Comparison of ENCODE assay signal across 11 cellular contexts in genomic region chr5:132074772-132075718, GRCh38. TPM values are rescaled to one million over a fixed set of nuclear protein-coding genes. Genes with fewer than 3 reads are reported as not detected.
DNase-seq lines count a peak whose midpoint lies in the region; ATAC-seq and TF ChIP-seq lines count a peak whose summit lies in the region.
"Had no signal": no experiment of that assay in that cellular context is flagged by ENCODE, and none has a peak within 500 bp of the region (broad histone marks: within the 10 kb centered on the region; RNA-seq: fewer than 3 reads in every experiment).

No MANE protein-coding gene starts in this region.

- H3K4me3 ChIP-seq in RWPE2 (ENCODE audit: severe bottlenecking), result no peak overlapping the region
- H3K4me3 ChIP-seq in epithelial cell of esophagus (ENCODE audit: low read length), result no peak overlapping the region
- H3K4me3 ChIP-seq in upper lobe of right lung, result peak overlapping the region; percentile 33
- H3K4me3 ChIP-seq: gastrocnemius medialis had no signal

- peak overlapping the region; percentile 85 for H3K27ac ChIP-seq in RWPE2 (ENCODE audit: poor library complexity, severe bottlenecking)
- peak overlapping the region; percentile 76 for H3K27ac ChIP-seq in upper lobe of right lung
- H3K27ac ChIP-seq: gastrocnemius medialis had no signal

- intact Hi-C loops in upper lobe of right lung (cut with DNase I) (no loop called here), sciatic nerve (cut with DNase I) (no loop called here), left ventricle myocardium superior (cut with micrococcal nuclease) (no loop called here)

- ATAC-seq in RWPE2 (ENCODE audit: low read depth) (no peak; the same call in 2 of the 3 replicates), upper lobe of right lung (peak; percentile 75), sciatic nerve (no peak), left ventricle myocardium superior (no peak)
- ATAC-seq: gastrocnemius medialis had no signal

- H3K27me3 ChIP-seq in RWPE2 (ENCODE audit: insufficient read depth, poor library complexity, severe bottlenecking) (no peaks in the 10 kb centered on the region), upper lobe of right lung (no peaks in the 10 kb centered on the region)
- H3K27me3 ChIP-seq: gastrocnemius medialis had no signal

- H3K4me1 ChIP-seq in RWPE2 (ENCODE audit: insufficient read depth, poor library complexity, severe bottlenecking) (peaks cover 31% of the 10 kb centered on the region), upper lobe of right lung (no peaks in the 10 kb centered on the region)
- H3K4me1 ChIP-seq: gastrocnemius medialis had no signal

- TF ChIP-seq CTCF in RWPE2 (IDR thresholded peaks at IDR 0.05; ENCODE audit: poor library complexity, severe bottlenecking) (no peak), epithelial cell of esophagus (IDR thresholded peaks at IDR 0.05; ENCODE audit: insufficient read depth, low read depth, low read length, missing control alignments) (no peak), upper lobe of right lung (IDR thresholded peaks at IDR 0.05) (no peak)

- H3K9me3 ChIP-seq in RWPE2 (ENCODE audit: severe bottlenecking), result no peaks in the 10 kb centered on the region
- no peaks in the 10 kb centered on the region for H3K9me3 ChIP-seq in upper lobe of right lung
- H3K9me3 ChIP-seq: gastrocnemius medialis had no signal

- H3K36me3 ChIP-seq in RWPE2 (ENCODE audit: low read depth) (no peaks in the 10 kb centered on the region), upper lobe of right lung (no peaks in the 10 kb centered on the region)
- H3K36me3 ChIP-seq: gastrocnemius medialis had no signal

- DNase-seq in stimulated activated CD4-positive, alpha-beta T cell treated with anti-CD3 and anti-CD28 coated beads, Interleukin-15, amount 100 ng/mL, for 24 hours, result peak; percentile 68
- no peak for DNase-seq in stimulated activated CD4-positive, alpha-beta T cell treated with anti-CD3 and anti-CD28 coated beads, Interleukin-4, amount 100 ng/mL, for 1 hour
- DNase-seq in RWPE2 (ENCODE audit: low spot score) (no peak), epithelial cell of esophagus (ENCODE audit: low read depth) (peak; percentile 19), upper lobe of right lung (peak; percentile 93), hepatic stellate cell (ENCODE audit: low spot score) (no peak), sciatic nerve (ENCODE audit: low spot score) (no peak), left ventricle myocardium superior (no peak)
- DNase-seq: gastrocnemius medialis had no signal

RNA-seq across cellular contexts. Expression of gene CSF2, which starts 1.5 kb away (rescaled TPM):
- 7.1 TPM for total RNA-seq in upper lobe of right lung
- total RNA-seq in sciatic nerve, result not detected
- total RNA-seq in left ventricle myocardium superior, result not detected
- total RNA-seq: gastrocnemius medialis, omental fat pad had no signal

RNA-seq across cellular contexts. Expression of gene IL3, which starts 14.6 kb away (rescaled TPM):
- not detected for total RNA-seq in upper lobe of right lung
- not detected for total RNA-seq in sciatic nerve
- not detected for total RNA-seq in left ventricle myocardium superior
- total RNA-seq: aorta, gastrocnemius medialis, omental fat pad had no signal

Comparison
In these comparisons a context has a peak if more than half of its experiments do, and no peak if none do; other contexts are left out.
1. DNase-seq: peak in stimulated activated CD4-positive, alpha-beta T cell treated with anti-CD3 and anti-CD28 coated beads, Interleukin-15, amount 100 ng/mL, for 24 hours (single experiment), epithelial cell of esophagus (single experiment) and upper lobe of right lung (single experiment); none in stimulated activated CD4-positive, alpha-beta T cell treated with anti-CD3 and anti-CD28 coated beads, Interleukin-4, amount 100 ng/mL, for 1 hour (single experiment), RWPE2 (single experiment), hepatic stellate cell (single experiment), sciatic nerve (single experiment) and left ventricle myocardium superior (single experiment).